1 cellular context compared by ENCODE assay signal in the genomic region with DNA sequence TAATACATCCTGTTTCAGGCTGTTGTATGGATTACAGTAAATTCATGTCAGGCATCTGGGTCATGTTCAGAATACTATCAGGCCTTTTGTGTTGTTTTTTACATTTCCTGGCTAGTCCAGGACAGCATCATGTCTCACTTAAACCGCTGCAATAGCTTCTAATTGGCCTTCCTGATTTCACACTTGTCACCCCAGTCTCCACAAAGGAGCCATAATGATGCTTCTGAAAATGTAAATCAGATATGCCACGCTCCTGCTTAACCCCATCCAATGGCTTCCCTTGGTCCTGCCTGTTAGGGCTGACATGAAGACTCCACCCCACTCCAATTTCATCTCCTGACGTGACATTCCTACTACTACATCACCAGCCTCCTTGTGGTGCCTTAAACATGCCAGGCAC.
TF ChIP-seq lines count a peak whose summit lies in the region.

No MANE protein-coding gene starts in this region.

TF ChIP-seq in WTC11, 78 proteins besides CTCF, POLR2A, EP300 and RAD21 (continued from another document):
- TF ChIP-seq ESRRA (CRISPR knock-in tag; IDR thresholded peaks at IDR 0.05; ENCODE audit: borderline replicate concordance) (no peak), ZNF232 (CRISPR knock-in tag; IDR thresholded peaks at IDR 0.05) (no peak), MYBL2 (CRISPR knock-in tag; IDR thresholded peaks at IDR 0.05) (no peak), ZNF671 (CRISPR knock-in tag; IDR thresholded peaks at IDR 0.05) (no peak), NR3C1 (CRISPR knock-in tag; conservative IDR thresholded peaks at IDR 0.05; ENCODE audit: low read depth) (no peak)
- TF ChIP-seq, protein P1, sequence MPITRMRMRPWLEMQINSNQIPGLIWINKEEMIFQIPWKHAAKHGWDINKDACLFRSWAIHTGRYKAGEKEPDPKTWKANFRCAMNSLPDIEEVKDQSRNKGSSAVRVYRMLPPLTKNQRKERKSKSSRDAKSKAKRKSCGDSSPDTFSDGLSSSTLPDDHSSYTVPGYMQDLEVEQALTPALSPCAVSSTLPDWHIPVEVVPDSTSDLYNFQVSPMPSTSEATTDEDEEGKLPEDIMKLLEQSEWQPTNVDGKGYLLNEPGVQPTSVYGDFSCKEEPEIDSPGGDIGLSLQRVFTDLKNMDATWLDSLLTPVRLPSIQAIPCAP (CRISPR knock-in tag; IDR thresholded peaks at IDR 0.05): no peak
- TF ChIP-seq, protein P2, sequence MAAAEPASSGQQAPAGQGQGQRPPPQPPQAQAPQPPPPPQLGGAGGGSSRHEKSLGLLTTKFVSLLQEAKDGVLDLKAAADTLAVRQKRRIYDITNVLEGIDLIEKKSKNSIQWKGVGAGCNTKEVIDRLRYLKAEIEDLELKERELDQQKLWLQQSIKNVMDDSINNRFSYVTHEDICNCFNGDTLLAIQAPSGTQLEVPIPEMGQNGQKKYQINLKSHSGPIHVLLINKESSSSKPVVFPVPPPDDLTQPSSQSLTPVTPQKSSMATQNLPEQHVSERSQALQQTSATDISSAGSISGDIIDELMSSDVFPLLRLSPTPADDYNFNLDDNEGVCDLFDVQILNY (CRISPR knock-in tag; IDR thresholded peaks at IDR 0.05): no peak
